In the genomic region with DNA sequence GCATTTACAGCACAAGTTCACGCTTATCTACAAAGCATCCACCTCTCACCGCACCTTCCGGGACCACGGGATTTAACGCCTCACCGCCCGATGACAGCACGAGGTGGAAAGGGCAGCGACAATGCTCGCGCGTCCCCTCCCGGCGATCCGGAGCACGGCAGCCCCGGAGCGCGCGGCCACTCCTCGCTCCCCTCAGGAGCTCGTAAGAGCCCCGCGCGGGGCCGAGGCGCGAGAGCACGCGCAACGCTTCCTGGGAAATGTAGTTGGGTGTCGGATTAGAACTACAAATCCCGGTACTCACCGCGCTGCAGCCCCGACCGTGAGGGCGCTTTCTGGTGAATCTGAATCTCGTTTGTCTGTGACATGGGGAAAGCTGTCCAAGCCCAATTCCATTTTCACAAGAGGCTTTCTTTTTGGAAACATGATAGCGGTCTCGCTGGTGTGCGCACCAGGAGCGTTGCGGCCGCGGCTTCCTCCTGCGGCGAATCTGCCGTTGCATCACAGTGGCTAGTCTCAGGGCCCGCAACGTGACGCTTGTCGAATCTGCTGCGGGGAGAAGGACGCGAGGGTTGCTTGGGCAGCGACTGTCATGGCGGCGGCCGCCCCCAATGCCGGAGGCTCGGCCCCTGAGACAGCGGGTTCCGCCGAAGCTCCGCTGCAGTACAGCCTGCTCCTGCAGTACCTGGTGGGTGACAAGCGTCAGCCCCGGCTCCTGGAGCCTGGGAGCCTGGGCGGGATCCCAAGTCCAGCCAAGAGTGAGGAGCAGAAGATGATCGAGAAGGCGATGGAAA, we compare ENCODE assay signal across 8 cellular contexts.
DNase-seq lines count a peak whose midpoint lies in the region; ATAC-seq lines count a peak whose summit lies in the region.

A gene (plus strand): TSS at position 576 of the 791 bp plus-strand sequence. CDS start 14 bp downstream, at position 590.

- peak; percentile 98 for DNase-seq in AG20443 (ENCODE audit: low spot score)
- DNase-seq in NCI-H345 treated with DMSO at 0.1 percent for 48 hours (lab: John Stamatoyannopoulos, UW; ENCODE audit: unreplicated experiment), result peak; percentile 75
- peak; percentile 81 to 88 (median 84) for DNase-seq in activated CD4-positive, CD25-positive, alpha-beta regulatory T cell (lab: John Stamatoyannopoulos, UW)
- DNase-seq in central memory CD8-positive, alpha-beta T cell (ENCODE audit: low spot score in 2 of 2), result peak; percentile 91 to 93
- DNase-seq in iris pigment epithelial cell (ENCODE audit: low read depth), result peak; percentile 99
- peak; percentile 87 for DNase-seq in stimulated activated CD4-positive, alpha-beta T cell treated with anti-CD3 and anti-CD28 coated beads, Interleukin-12 subunit alpha, Interleukin-12 subunit beta, amount 100 ng/mL, for 4 hours

- H3K27ac Mint-ChIP-seq in central memory CD8-positive, alpha-beta T cell (ENCODE audit: low read depth), result peak within 1 kb of the TSS; percentile 93

- ATAC-seq in GM19025 (IDR thresholded peaks at IDR 0.05; ENCODE audit: low read depth, unreplicated experiment) (peak; percentile 95), HG03342 (IDR thresholded peaks at IDR 0.05; ENCODE audit: unreplicated experiment) (peak; percentile 85)
- ATAC-seq in central memory CD8-positive, alpha-beta T cell (replicated peaks; ENCODE audit: extremely low read depth, poor library complexity, severe bottlenecking), result peak; percentile 95

- peaks cover 13% of the 10 kb centered on the region for H3K9me3 Mint-ChIP-seq in central memory CD8-positive, alpha-beta T cell

- H3K36me3 Mint-ChIP-seq in central memory CD8-positive, alpha-beta T cell (ENCODE audit: insufficient read depth), result peaks cover 27% of the 10 kb centered on the region

- no peaks in the 10 kb centered on the region for H3K27me3 Mint-ChIP-seq in central memory CD8-positive, alpha-beta T cell

- H3K4me3 Mint-ChIP-seq in central memory CD8-positive, alpha-beta T cell, result peak within 1 kb of the TSS; percentile 96

- peaks cover 20% of the 10 kb centered on the region for H3K4me1 Mint-ChIP-seq in central memory CD8-positive, alpha-beta T cell

Comparison
In these comparisons a context has a peak if more than half of its experiments do, and no peak if none do; other contexts are left out.
1. Peak in every context shown above with its lines: DNase-seq and ATAC-seq.